In the genomic region with DNA sequence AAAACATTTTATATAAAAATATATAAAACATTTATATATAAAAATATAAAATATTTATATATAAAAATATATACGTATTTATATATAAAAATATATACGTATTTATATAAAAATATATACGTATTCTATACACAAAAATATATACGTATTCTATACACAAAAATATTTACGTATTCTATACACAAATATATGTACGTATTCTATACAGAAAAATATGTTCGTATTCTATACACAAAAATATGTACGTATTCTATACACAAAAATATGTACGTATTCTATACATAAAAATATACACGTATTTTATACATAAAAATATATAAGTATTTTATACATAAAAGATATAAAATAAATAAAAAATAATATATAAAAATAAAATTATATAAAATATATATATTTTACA, we compare ENCODE assay signal across 7 cellular contexts.
"Had no signal": no experiment of that assay in that cellular context is flagged by ENCODE, and none has a peak within 500 bp of the region (broad histone marks: within the 10 kb centered on the region; RNA-seq: fewer than 3 reads in every experiment).

No MANE protein-coding gene starts in this region.

- H3K4me2 ChIP-seq: KMS-11 had no signal

- H3K27ac ChIP-seq: HL-60, KMS-11 had no signal

- DNase-seq: IMR-90, KBM-7, KG1 had no signal

- H3K9ac ChIP-seq: KMS-11 had no signal

- FAIRE-seq: HepG2, HTR-8/SVneo had no signal

- ATAC-seq: HepG2 had no signal
